In genomic region chr15:23994273-23994672, GRCh38 we compare ENCODE assay signal across 29 cellular contexts.
"Had no signal": no experiment of that assay in that cellular context is flagged by ENCODE, and none has a peak within 500 bp of the region (broad histone marks: within the 10 kb centered on the region; RNA-seq: fewer than 3 reads in every experiment).

No MANE protein-coding gene starts in this region.

- H3K27ac Mint-ChIP-seq: natural killer cell; nephron; neural progenitor cell; progenitor cell of endocrine pancreas; stimulated activated effector memory CD8-positive, alpha-beta T cell treated with anti-CD3 and anti-CD28 coated beads, Interleukin-12 subunit alpha, Interleukin-12 subunit beta, amount 100 ng/mL, for 72 hours; stimulated activated naive B cell treated with anti-CD40 and anti-IgM and Interleukin-4, amounts not matched to agents 10 μg/mL and 1 μg/mL and 100 μg/mL, for 72 hours; stimulated activated naive CD8-positive, alpha-beta T cell treated with anti-CD3 and anti-CD28 coated beads, Interleukin-15, Interleukin-2, amounts not matched to agents 100 ng/mL and 50 ng/mL, for 24 hours had no signal

- H3K4me3 Mint-ChIP-seq: natural killer cell; nephron; neural progenitor cell; stimulated activated effector memory CD8-positive, alpha-beta T cell treated with anti-CD3 and anti-CD28 coated beads, Interleukin-12 subunit alpha, Interleukin-12 subunit beta, amount 100 ng/mL, for 72 hours; stimulated activated naive B cell treated with anti-CD40 and anti-IgM and Interleukin-4, amounts not matched to agents 10 μg/mL and 1 μg/mL and 100 μg/mL, for 72 hours; stimulated activated naive CD8-positive, alpha-beta T cell treated with anti-CD3 and anti-CD28 coated beads, Interleukin-15, Interleukin-2, amounts not matched to agents 100 ng/mL and 50 ng/mL, for 24 hours had no signal

- H3K4me2 ChIP-seq: neural progenitor cell had no signal

- H3K36me3 ChIP-seq: neural progenitor cell, ovary, right lobe of liver, sigmoid colon, stomach, thoracic aorta, thyroid gland, tibial nerve, upper lobe of left lung, vagina had no signal

- H2AFZ ChIP-seq: neural progenitor cell, parathyroid adenoma had no signal

- H3K9me3 ChIP-seq: ovary, psoas muscle, right lobe of liver, thoracic aorta, thyroid gland, vagina had no signal

- H3K9ac ChIP-seq: neural progenitor cell, parathyroid adenoma had no signal

- H3K79me2 ChIP-seq: parathyroid adenoma had no signal

- H3K4me3 ChIP-seq: neural progenitor cell, ovary, psoas muscle, right lobe of liver, sigmoid colon, stomach, thoracic aorta, thyroid gland, tibial nerve, upper lobe of left lung, vagina had no signal

- H3K27me3 Mint-ChIP-seq: progenitor cell of endocrine pancreas; stimulated activated naive B cell treated with anti-CD40 and anti-IgM and Interleukin-4, amounts not matched to agents 10 μg/mL and 1 μg/mL and 100 μg/mL, for 72 hours; stimulated activated naive CD8-positive, alpha-beta T cell treated with anti-CD3 and anti-CD28 coated beads, Interleukin-15, Interleukin-2, amounts not matched to agents 100 ng/mL and 50 ng/mL, for 24 hours had no signal

- FAIRE-seq: small intestine, urothelium cell line had no signal

- DNase-seq: natural killer cell; occipital lobe; ovary; posterior cingulate gyrus; psoas muscle; right cardiac atrium; right lobe of liver; sigmoid colon; small intestine; stimulated activated CD4-positive, alpha-beta T cell treated with anti-CD3 and anti-CD28 coated beads, Interleukin-15, amount 100 ng/mL, for 24 hours; stimulated activated CD4-positive, alpha-beta T cell treated with anti-CD3 and anti-CD28 coated beads, Interleukin-2, amount 100 ng/mL, for 24 hours; stimulated activated CD4-positive, alpha-beta T cell treated with anti-CD3 and anti-CD28 coated beads, Interleukin-2, amount 100 ng/mL, for 48 hours; stimulated activated CD4-positive, alpha-beta T cell treated with anti-CD3 and anti-CD28 coated beads, Interleukin-4, amount 100 ng/mL, for 24 hours; stimulated activated naive B cell treated with anti-CD40 and anti-IgM and Interleukin-4, amounts not matched to agents 10 μg/mL and 1 μg/mL and 100 μg/mL, for 72 hours; stimulated activated naive CD4-positive, alpha-beta T cell treated with Interleukin-2 at 50 U/mL for 16 hours; stomach; thyroid gland; trophoblast cell; upper lobe of left lung had no signal

- H3K36me3 Mint-ChIP-seq: natural killer cell; stimulated activated effector memory CD8-positive, alpha-beta T cell treated with anti-CD3 and anti-CD28 coated beads, Interleukin-12 subunit alpha, Interleukin-12 subunit beta, amount 100 ng/mL, for 72 hours had no signal

- H3K4me1 Mint-ChIP-seq: natural killer cell; nephron; neural progenitor cell; stimulated activated effector memory CD8-positive, alpha-beta T cell treated with anti-CD3 and anti-CD28 coated beads, Interleukin-12 subunit alpha, Interleukin-12 subunit beta, amount 100 ng/mL, for 72 hours; stimulated activated naive B cell treated with anti-CD40 and anti-IgM and Interleukin-4, amounts not matched to agents 10 μg/mL and 1 μg/mL and 100 μg/mL, for 72 hours had no signal

- H3K27me3 ChIP-seq: neural progenitor cell, ovary, right lobe of liver, sigmoid colon, stomach, thyroid gland, tibial nerve, upper lobe of left lung, vagina had no signal

- H3K27ac ChIP-seq: neural progenitor cell, ovary, parathyroid adenoma, psoas muscle, right lobe of liver, sigmoid colon, stomach, thoracic aorta, thyroid gland, tibial nerve, upper lobe of left lung, vagina had no signal

- H3K4me1 ChIP-seq: neural progenitor cell, parathyroid adenoma, psoas muscle, right lobe of liver, sigmoid colon, stomach, thyroid gland, tibial nerve, upper lobe of left lung, vagina had no signal
